1 cellular context compared by ENCODE assay signal in the genomic region with DNA sequence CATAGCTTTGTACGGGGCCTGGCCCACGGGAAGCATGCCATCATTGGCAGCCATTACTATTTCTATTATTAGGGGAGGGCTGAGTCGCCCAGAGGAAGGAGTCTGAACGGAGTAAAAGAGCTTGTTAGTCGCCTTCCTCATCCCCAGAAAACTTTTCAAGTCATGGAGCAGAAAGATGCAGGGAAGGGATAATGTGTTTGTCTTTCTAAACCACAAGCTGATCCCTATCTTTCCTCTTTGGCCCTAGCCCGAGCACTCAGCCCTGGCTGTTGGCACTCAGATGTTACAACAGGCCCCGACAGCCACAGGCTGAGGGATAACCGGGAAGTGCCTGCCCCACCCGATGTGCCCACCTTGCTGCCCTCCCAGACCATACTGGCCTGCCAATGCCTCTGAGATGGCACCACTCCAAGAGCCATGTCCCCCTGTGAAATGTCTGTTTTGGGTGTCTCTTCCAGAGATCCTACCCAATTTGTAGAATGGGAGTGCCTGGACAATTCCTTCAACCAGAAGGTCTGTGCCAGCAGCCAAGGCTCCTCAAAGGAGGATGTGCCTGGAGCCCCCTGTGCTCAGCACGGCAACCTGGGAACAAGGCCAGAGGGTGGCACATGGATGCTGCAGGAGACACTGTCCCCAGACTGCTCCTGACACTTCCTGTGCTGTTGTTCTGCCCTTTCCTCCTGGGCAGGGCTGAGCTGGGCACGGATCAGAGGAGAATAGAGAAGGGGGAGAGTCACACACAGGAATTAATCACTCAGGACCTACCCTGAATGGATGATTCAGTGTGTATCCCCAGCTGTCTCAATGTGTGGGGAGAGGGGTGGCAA.
TF ChIP-seq lines count a peak whose summit lies in the region.

No MANE protein-coding gene starts in this region.

TF ChIP-seq in HEK293, 187 proteins besides CTCF, POLR2A, EP300 and RAD21 (continued from another document):
- TF ChIP-seq ZNF48 (tag by site-specific recombination; IDR thresholded peaks at IDR 0.05) (no peak), ZBTB48 (tag by site-specific recombination; IDR thresholded peaks at IDR 0.05) (0 out of 2 replicates have a peak, but pooled peaks have one; percentile 21)
- TF ChIP-seq, protein P1, sequence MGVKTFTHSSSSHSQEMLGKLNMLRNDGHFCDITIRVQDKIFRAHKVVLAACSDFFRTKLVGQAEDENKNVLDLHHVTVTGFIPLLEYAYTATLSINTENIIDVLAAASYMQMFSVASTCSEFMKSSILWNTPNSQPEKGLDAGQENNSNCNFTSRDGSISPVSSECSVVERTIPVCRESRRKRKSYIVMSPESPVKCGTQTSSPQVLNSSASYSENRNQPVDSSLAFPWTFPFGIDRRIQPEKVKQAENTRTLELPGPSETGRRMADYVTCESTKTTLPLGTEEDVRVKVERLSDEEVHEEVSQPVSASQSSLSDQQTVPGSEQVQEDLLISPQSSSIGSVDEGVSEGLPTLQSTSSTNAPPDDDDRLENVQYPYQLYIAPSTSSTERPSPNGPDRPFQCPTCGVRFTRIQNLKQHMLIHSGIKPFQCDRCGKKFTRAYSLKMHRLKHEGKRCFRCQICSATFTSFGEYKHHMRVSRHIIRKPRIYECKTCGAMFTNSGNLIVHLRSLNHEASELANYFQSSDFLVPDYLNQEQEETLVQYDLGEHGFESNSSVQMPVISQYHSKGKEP (tag by site-specific recombination; IDR thresholded peaks at IDR 0.05), result no peak
TF ChIP-seq in HEK293: peak in this region for 3.
